ENCODE assay signal across 11 cellular contexts in genomic region chr12:56261503-56262230, GRCh38. TPM values are rescaled to one million over a fixed set of nuclear protein-coding genes. Genes with fewer than 3 reads are reported as not detected.
DNase-seq lines count a peak whose midpoint lies in the region; ATAC-seq, FAIRE-seq and TF ChIP-seq lines count a peak whose summit lies in the region.
"Had no signal": no experiment of that assay in that cellular context is flagged by ENCODE, and none has a peak within 500 bp of the region (broad histone marks: within the 10 kb centered on the region; RNA-seq: fewer than 3 reads in every experiment).

No MANE protein-coding gene starts in this region.

- FAIRE-seq in K562 (lab: Jason Lieb, UNC): peak; percentile 57
- FAIRE-seq: kidney had no signal

- no peaks in the 10 kb centered on the region for H3K27me3 ChIP-seq in K562 (ENCODE audit: control insufficient read depth in 2 of 2, insufficient read depth in 2 of 2, low read length in 2 of 2)
- H3K27me3 ChIP-seq in right lobe of liver: no peaks in the 10 kb centered on the region

- CTCF ChIA-PET in K562 (lab: Yijun Ruan, JAX; ENCODE audit: low intra/inter-chr PET ratio): interaction anchor here (0.9 kb wide), 1 partner anchor 56 kb away, joined by 7 read pairs; no protein-coding TSS in a partner anchor

- DNase-seq in AG09309 (ENCODE audit: low read depth): peak; percentile 55
- peak; percentile 96 for DNase-seq in LHCN-M2 (ENCODE audit: low read depth)
- peak in 1 of 4 experiments; percentile 25 for DNase-seq in K562 (ENCODE audit: extremely low read depth in 1 of 4, low spot score in 3 of 4)
- DNase-seq in left colon: no peak
- DNase-seq in right lobe of liver: no peak
- no peak for DNase-seq in stimulated activated CD4-positive, alpha-beta T cell treated with anti-CD3 and anti-CD28 coated beads, Interleukin-4, amount 100 ng/mL, for 1 hour
- DNase-seq in NCI-H510A (lab: John Stamatoyannopoulos, UW): no peak
- no peak for DNase-seq in NCI-H2081 (lab: John Stamatoyannopoulos, UW)
- DNase-seq: kidney, NCI-H774 had no signal

- TF ChIP-seq RAD21 in K562 (CRISPR knock-in tag; conservative IDR thresholded peaks at IDR 0.05 in 1 of 2, IDR thresholded peaks at IDR 0.05 in 1 of 2): no peak

- H3K4me3 ChIP-seq in AG09309 (ENCODE audit: control insufficient read depth, low read depth, low read length) (no peak overlapping the region), K562 (no peak overlapping the region), right lobe of liver (no peak overlapping the region)

- peaks cover 6% of the 10 kb centered on the region for H4K20me1 ChIP-seq in K562 (replicated peaks; ENCODE audit: control insufficient read depth, insufficient read depth, low read length)

- 53% methylated on average over 5 of the region's 5 CpGs for WGBS in K562 (ENCODE audit: insufficient coverage, low coverage, missing lambda C conversion rate)
- WGBS in right lobe of liver (ENCODE audit: insufficient coverage, low coverage, low lambda C conversion rate, missing lambda C conversion rate): 84% methylated on average over 5 of the region's 5 CpGs

- H2AFZ ChIP-seq in K562 (ENCODE audit: low read depth, low read length): no peak overlapping the region

- no peaks in the 10 kb centered on the region for H3K9me1 ChIP-seq in K562 (ENCODE audit: control insufficient read depth, insufficient read depth, low read length)

- ATAC-seq in K562 (no peak), left colon (peak; percentile 21), right lobe of liver (no peak)

- H3K4me1 ChIP-seq in K562 (replicated peaks in 1 of 2; ENCODE audit: control insufficient read depth in 2 of 2, insufficient read depth in 2 of 2, low read length in 2 of 2) (peaks cover 17 to 25% of the 10 kb centered on the region in 2 experiments; a peak in 4 of 5 replicates), right lobe of liver (peaks cover 0 to 23% (median 11%) of the 10 kb centered on the region in 4 donors)

- no peak overlapping the region for H3K4me2 ChIP-seq in K562 (ENCODE audit: insufficient read depth, low read length)

- POLR2A ChIA-PET in K562 (lab: Yijun Ruan, JAX): interaction anchor here (0.7 to 1.2 kb wide), 2 partner anchors 9 kb away, joined by 3 to 4 read pairs; no protein-coding TSS in a partner anchor

- H3K9me3 ChIP-seq in K562 (replicated peaks; ENCODE audit: control insufficient read depth, insufficient read depth, low read depth, low read length) (no peaks in the 10 kb centered on the region), right lobe of liver (no peaks in the 10 kb centered on the region)

- TF ChIP-seq POLR2A in K562 (conservative IDR thresholded peaks at IDR 0.05): no peak
- no peak for TF ChIP-seq POLR2A in right lobe of liver (IDR thresholded peaks at IDR 0.05)

- H3K27ac ChIP-seq in K562 (ENCODE audit: extremely low read depth, low read depth, low read length): no peak overlapping the region
- H3K27ac ChIP-seq in right lobe of liver: no peak overlapping the region

- BruUV-seq in K562 (replicated peaks; lab: Mats Ljungman, UMichigan): no TSS peak

- TF ChIP-seq CTCF in AG09309 (IDR thresholded peaks at IDR 0.05; ENCODE audit: control insufficient read depth, insufficient read depth, low read depth, low read length, missing control alignments): no peak
- no peak for TF ChIP-seq CTCF in K562 (IDR thresholded peaks at IDR 0.05 in 2 of 3, conservative IDR thresholded peaks at IDR 0.05 in 1 of 3; ENCODE audit: insufficient read depth in 2 of 3, low read depth in 1 of 3, low read length in 3 of 3)
- no peak for TF ChIP-seq CTCF in right lobe of liver (IDR thresholded peaks at IDR 0.05)

- TF ChIP-seq EP300 in K562 (IDR thresholded peaks at IDR 0.05; ENCODE audit: low read length): no peak

- peaks cover 14% of the 10 kb centered on the region for H3K79me2 ChIP-seq in K562 (ENCODE audit: control insufficient read depth, insufficient read depth, low read length)

- intact Hi-C loops in K562 (cut with micrococcal nuclease) (loop anchor here (2.0 kb wide), 1 partner anchor 69 kb away; no protein-coding TSS in a partner anchor), left colon (cut with DNase I, micrococcal nuclease) (no loop called here), right lobe of liver (cut with DNase I) (no loop called here)

- H3K36me3 ChIP-seq in K562 (ENCODE audit: control insufficient read depth, insufficient read depth, low read length) (peaks cover 5% of the 10 kb centered on the region; the same call in 2 of the 3 replicates), right lobe of liver (peaks cover 0 to 3% (median 0%) of the 10 kb centered on the region in 4 donors)

- H3K9ac ChIP-seq in K562 (ENCODE audit: insufficient read depth in 1 of 2, low read depth in 2 of 2, low read length in 2 of 2): no peak overlapping the region

- in situ Hi-C loops in K562 (cut with MboI): no loop called here

RNA-seq across cellular contexts. Expression of gene ANKRD52, which starts 3.5 kb away (rescaled TPM):
- total RNA-seq in LHCN-M2 (2014; rRNA removed): 32.6 and 36.9 TPM in 2 replicates
- 57.1 TPM for polyA plus RNA-seq in LHCN-M2 (2012)
- 36.9 and 89.7 TPM in 2 replicates for total RNA-seq in K562 (2011; cell fraction: chromatin; rRNA removed; ENCODE audit: low replicate concordance)
- total RNA-seq in K562 (2011; cell fraction: nucleolus; rRNA removed): 28.3 and 32.8 TPM in 2 replicates
- total RNA-seq in K562 (2011; cell fraction: nucleoplasm; rRNA removed): 34.2 and 38.4 TPM in 2 replicates
- total RNA-seq in K562 (2014; rRNA removed): 7.5 and 14.9 TPM in 2 replicates
- 5.8 and 7.9 TPM in 2 replicates for total RNA-seq in K562 (2014; rRNA removed; fragmentation: Illumina TruSeq; extraction: Trizol)
- total RNA-seq in K562 (2015; rRNA removed; fragmentation: Illumina TruSeq; extraction: Trizol): 8.7 and 10.2 TPM in 2 replicates
- 39.1 and 46.8 TPM in 2 replicates for total RNA-seq in K562 (2021)
- 7.4 and 13.4 TPM in 2 replicates for polyA plus RNA-seq in K562 (2011; rRNA removed)
- polyA plus RNA-seq in K562 (2011; cell fraction: cytosol; rRNA removed): 9.9 and 12.9 TPM in 2 replicates
- polyA plus RNA-seq in K562 (2011; cell fraction: nucleus; rRNA removed): 33.2 and 50.3 TPM in 2 replicates
- 21.4 and 22.5 TPM in 2 replicates for polyA plus RNA-seq in K562 (2012)
- polyA plus RNA-seq in K562 (2014; fragmentation: Illumina TruSeq; extraction: Trizol): 22.6 and 25.5 TPM in 2 replicates
- under 1 TPM; 0.52 to 0.55 TPM for polyA plus RNA-seq in K562 (2014; fragmentation: Nextera tagmentation; extraction: Ambion mirVana)
- 16.7 and 17.3 TPM in 2 replicates for polyA plus RNA-seq in K562 (2014; rRNA removed)
- 9.5 and 13.7 TPM in 2 replicates for polyA minus RNA-seq in K562 (2011; rRNA and poly(A)+ RNA removed)
- 15.3 and 16.6 TPM in 2 replicates for polyA minus RNA-seq in K562 (2011; cell fraction: cytosol; rRNA and poly(A)+ RNA removed)
- 7.7 and 12.7 TPM in 2 replicates for polyA minus RNA-seq in K562 (2011; cell fraction: nucleus; rRNA and poly(A)+ RNA removed)
- 10 to 100 TPM; 47.4 to 54.8 TPM for total RNA-seq in left colon
- total RNA-seq in right lobe of liver: 10 to 100 TPM; 10.6 to 16.1 (median 12.2) TPM

RNA-seq across cellular contexts. Expression of gene COQ10A, which starts 5.1 kb away (rescaled TPM):
- total RNA-seq in LHCN-M2 (2014; rRNA removed) (16.5 and 20.8 TPM in 2 replicates), K562 (2014; rRNA removed) (11.3 and 14.3 TPM in 2 replicates), K562 (2014; rRNA removed; fragmentation: Illumina TruSeq; extraction: Trizol) (11.4 and 12.0 TPM in 2 replicates), K562 (2015; rRNA removed; fragmentation: Illumina TruSeq; extraction: Trizol) (10.0 and 11.0 TPM in 2 replicates), K562 (2021) (12.7 and 14.2 TPM in 2 replicates), left colon (1 to 10 TPM; 4.1 to 5.3 TPM), right lobe of liver (10 to 100 TPM in 3 of 6 experiments, 1 to 10 TPM in 3; 5.5 to 25.1 (median 13.0) TPM)
- 14.1 TPM for polyA plus RNA-seq in LHCN-M2 (2012)
- total RNA-seq in K562 (2011; cell fraction: chromatin; rRNA removed; ENCODE audit: low replicate concordance): 40.5 and 51.5 TPM in 2 replicates
- 39.9 and 41.2 TPM in 2 replicates for total RNA-seq in K562 (2011; cell fraction: nucleolus; rRNA removed)
- 38.4 and 43.7 TPM in 2 replicates for total RNA-seq in K562 (2011; cell fraction: nucleoplasm; rRNA removed)
- polyA plus RNA-seq in K562 (2011; rRNA removed) (26.4 and 31.2 TPM in 2 replicates), K562 (2014; fragmentation: Illumina TruSeq; extraction: Trizol) (16.3 and 19.3 TPM in 2 replicates), K562 (2014; fragmentation: Nextera tagmentation; extraction: Ambion mirVana) (1 to 10 TPM; 3.1 to 5.7 TPM), K562 (2014; rRNA removed) (21.1 and 23.6 TPM in 2 replicates)
- 19.6 and 35.7 TPM in 2 replicates for polyA plus RNA-seq in K562 (2011; cell fraction: cytosol; rRNA removed)
- 49.1 and 54.0 TPM in 2 replicates for polyA plus RNA-seq in K562 (2011; cell fraction: nucleus; rRNA removed)
- 11.8 and 21.5 TPM in 2 replicates for polyA plus RNA-seq in K562 (2012)
- polyA minus RNA-seq in K562 (2011; rRNA and poly(A)+ RNA removed): 15.2 and 18.2 TPM in 2 replicates
- polyA minus RNA-seq in K562 (2011; cell fraction: cytosol; rRNA and poly(A)+ RNA removed): 5.1 and 7.4 TPM in 2 replicates
- polyA minus RNA-seq in K562 (2011; cell fraction: nucleus; rRNA and poly(A)+ RNA removed): 7.7 and 12.7 TPM in 2 replicates

RNA-seq across cellular contexts. Expression of gene SLC39A5, which starts 31.8 kb away (rescaled TPM):
- total RNA-seq in LHCN-M2 (2014; rRNA removed) (not detected in 2 replicates), K562 (2014; rRNA removed) (not detected in 2 replicates), K562 (2014; rRNA removed; fragmentation: Illumina TruSeq; extraction: Trizol) (not detected in 2 replicates), K562 (2015; rRNA removed; fragmentation: Illumina TruSeq; extraction: Trizol) (not detected in 2 replicates), K562 (2021) (0.27 TPM in 1 of 2 replicates, not detected in the other), left colon (100 to 1,000 TPM; 152 to 244 TPM), right lobe of liver (100 to 1,000 TPM in 3 of 6 experiments, 10 to 100 TPM in 3; 39.7 to 209 (median 110) TPM)
- not detected for polyA plus RNA-seq in LHCN-M2 (2012)
- total RNA-seq in K562 (2011; cell fraction: chromatin; rRNA removed; ENCODE audit: low replicate concordance): 0.76 and 0.83 TPM in 2 replicates
- total RNA-seq in K562 (2011; cell fraction: nucleolus; rRNA removed): 0.67 and 1.6 TPM in 2 replicates
- 1.5 and 2.7 TPM in 2 replicates for total RNA-seq in K562 (2011; cell fraction: nucleoplasm; rRNA removed)
- polyA plus RNA-seq in K562 (2011; rRNA removed) (0.08 and 0.18 TPM in 2 replicates), K562 (2014; fragmentation: Illumina TruSeq; extraction: Trizol) (0.10 TPM in 1 of 2 replicates, not detected in the other), K562 (2014; fragmentation: Nextera tagmentation; extraction: Ambion mirVana) (not detected), K562 (2014; rRNA removed) (not detected in 2 replicates)
- polyA plus RNA-seq in K562 (2011; cell fraction: cytosol; rRNA removed): 0.06 TPM in 1 of 2 replicates, not detected in the other
- 0.41 and 0.42 TPM in 2 replicates for polyA plus RNA-seq in K562 (2011; cell fraction: nucleus; rRNA removed)
- 0.13 and 0.40 TPM in 2 replicates for polyA plus RNA-seq in K562 (2012)
- not detected in 2 replicates for polyA minus RNA-seq in K562 (2011; rRNA and poly(A)+ RNA removed)
- polyA minus RNA-seq in K562 (2011; cell fraction: cytosol; rRNA and poly(A)+ RNA removed): not detected in 2 replicates
- not detected in 2 replicates for polyA minus RNA-seq in K562 (2011; cell fraction: nucleus; rRNA and poly(A)+ RNA removed)
- total RNA-seq: posterior vena cava had no signal

RNA-seq across cellular contexts. Expression of gene NABP2, which starts 37.5 kb away (rescaled TPM):
- 47.1 and 57.1 TPM in 2 replicates for total RNA-seq in LHCN-M2 (2014; rRNA removed)
- polyA plus RNA-seq in LHCN-M2 (2012): 53.7 TPM
- total RNA-seq in K562 (2011; cell fraction: chromatin; rRNA removed; ENCODE audit: low replicate concordance): 7.0 and 11.2 TPM in 2 replicates
- 9.1 and 11.5 TPM in 2 replicates for total RNA-seq in K562 (2011; cell fraction: nucleolus; rRNA removed)
- 12.6 and 12.7 TPM in 2 replicates for total RNA-seq in K562 (2011; cell fraction: nucleoplasm; rRNA removed)
- total RNA-seq in K562 (2014; rRNA removed): 49.3 and 53.1 TPM in 2 replicates
- total RNA-seq in K562 (2014; rRNA removed; fragmentation: Illumina TruSeq; extraction: Trizol): 38.1 and 38.2 TPM in 2 replicates
- 50.0 and 51.5 TPM in 2 replicates for total RNA-seq in K562 (2015; rRNA removed; fragmentation: Illumina TruSeq; extraction: Trizol)
- total RNA-seq in K562 (2021): 39.5 and 43.1 TPM in 2 replicates
- 51.6 and 60.6 TPM in 2 replicates for polyA plus RNA-seq in K562 (2011; rRNA removed)
- polyA plus RNA-seq in K562 (2011; cell fraction: cytosol; rRNA removed): 66.8 and 75.5 TPM in 2 replicates
- 13.8 and 14.0 TPM in 2 replicates for polyA plus RNA-seq in K562 (2011; cell fraction: nucleus; rRNA removed)
- polyA plus RNA-seq in K562 (2012): 44.4 and 46.0 TPM in 2 replicates
- 43.5 and 43.8 TPM in 2 replicates for polyA plus RNA-seq in K562 (2014; fragmentation: Illumina TruSeq; extraction: Trizol)
- 10 to 100 TPM; 11.3 to 28.0 TPM for polyA plus RNA-seq in K562 (2014; fragmentation: Nextera tagmentation; extraction: Ambion mirVana)
- polyA plus RNA-seq in K562 (2014; rRNA removed): 46.8 and 58.2 TPM in 2 replicates
- polyA minus RNA-seq in K562 (2011; rRNA and poly(A)+ RNA removed): 27.9 and 28.7 TPM in 2 replicates
- 17.8 and 19.0 TPM in 2 replicates for polyA minus RNA-seq in K562 (2011; cell fraction: cytosol; rRNA and poly(A)+ RNA removed)
- 4.4 and 8.1 TPM in 2 replicates for polyA minus RNA-seq in K562 (2011; cell fraction: nucleus; rRNA and poly(A)+ RNA removed)
- 10 to 100 TPM; 23.2 to 29.5 TPM for total RNA-seq in left colon
- total RNA-seq in right lobe of liver: 10 to 100 TPM; 10.3 to 24.3 (median 14.8) TPM

RNA-seq across cellular contexts. Expression of gene CS, which starts 38.5 kb away (rescaled TPM):
- total RNA-seq in LHCN-M2 (2014; rRNA removed) (156 and 159 TPM in 2 replicates), K562 (2014; rRNA removed) (103 and 130 TPM in 2 replicates), K562 (2014; rRNA removed; fragmentation: Illumina TruSeq; extraction: Trizol) (149 and 156 TPM in 2 replicates), K562 (2015; rRNA removed; fragmentation: Illumina TruSeq; extraction: Trizol) (164 and 168 TPM in 2 replicates), K562 (2021) (365 and 375 TPM in 2 replicates), left colon (100 to 1,000 TPM; 304 to 403 TPM), right lobe of liver (100 to 1,000 TPM in 1 of 6 experiments, 10 to 100 TPM in 5; 45.6 to 109 (median 61.2) TPM)
- polyA plus RNA-seq in LHCN-M2 (2012): 118 TPM
- 232 and 281 TPM in 2 replicates for total RNA-seq in K562 (2011; cell fraction: chromatin; rRNA removed; ENCODE audit: low replicate concordance)
- total RNA-seq in K562 (2011; cell fraction: nucleolus; rRNA removed): 149 and 156 TPM in 2 replicates
- total RNA-seq in K562 (2011; cell fraction: nucleoplasm; rRNA removed): 189 and 239 TPM in 2 replicates
- polyA plus RNA-seq in K562 (2011; rRNA removed) (107 and 183 TPM in 2 replicates), K562 (2014; fragmentation: Illumina TruSeq; extraction: Trizol) (301 and 390 TPM in 2 replicates), K562 (2014; fragmentation: Nextera tagmentation; extraction: Ambion mirVana) (100 to 1,000 TPM in 1 of 2 experiments, 10 to 100 TPM in 1; 99.9 to 239 TPM), K562 (2014; rRNA removed) (109 and 122 TPM in 2 replicates)
- 101 and 152 TPM in 2 replicates for polyA plus RNA-seq in K562 (2011; cell fraction: cytosol; rRNA removed)
- 173 and 189 TPM in 2 replicates for polyA plus RNA-seq in K562 (2011; cell fraction: nucleus; rRNA removed)
- polyA plus RNA-seq in K562 (2012): 183 and 226 TPM in 2 replicates
- polyA minus RNA-seq in K562 (2011; rRNA and poly(A)+ RNA removed): 150 and 226 TPM in 2 replicates
- polyA minus RNA-seq in K562 (2011; cell fraction: cytosol; rRNA and poly(A)+ RNA removed): 315 and 351 TPM in 2 replicates
- polyA minus RNA-seq in K562 (2011; cell fraction: nucleus; rRNA and poly(A)+ RNA removed): 64.2 and 101 TPM in 2 replicates

Comparison
In these comparisons a context has a peak if more than half of its experiments do, and no peak if none do; other contexts are left out.
1. DNase-seq: peak in AG09309 (single experiment) and LHCN-M2 (single experiment); none in left colon (0 of 2), right lobe of liver (0 of 3), stimulated activated CD4-positive, alpha-beta T cell treated with anti-CD3 and anti-CD28 coated beads, Interleukin-4, amount 100 ng/mL, for 1 hour (single experiment), NCI-H510A (single experiment) and NCI-H2081 (0 of 2).
2. RNA of gene SLC39A5, which starts 31.8 kb away (total RNA-seq): 152 to 244 TPM in left colon and 39.7 to 209 TPM in right lobe of liver; 0.27 to 2.7 TPM in K562 and not detected in LHCN-M2; every median in the first group is over 10 times any median in the second.